Comparison of ENCODE assay signal across 10 cellular contexts in genomic region chrX:102154218-102154860, GRCh38. TPM values are rescaled to one million over a fixed set of nuclear protein-coding genes. Genes with fewer than 3 reads are reported as not detected.
DNase-seq lines count a peak whose midpoint lies in the region; ATAC-seq and TF ChIP-seq lines count a peak whose summit lies in the region.
"Had no signal": no experiment of that assay in that cellular context is flagged by ENCODE, and none has a peak within 500 bp of the region (broad histone marks: within the 10 kb centered on the region; RNA-seq: fewer than 3 reads in every experiment).

No MANE protein-coding gene starts in this region.

- H3K4me1 ChIP-seq in psoas muscle = no peaks in the 10 kb centered on the region

- 6 to 16% (median 8%) methylated on average over 11 of the region's 11 CpGs for WGBS in psoas muscle, 3 donors

- H3K27me3 Mint-ChIP-seq in chondrocyte (ENCODE audit: low read depth) = peaks cover 4% of the 10 kb centered on the region

- H3K36me3 Mint-ChIP-seq in chondrocyte (ENCODE audit: low read depth) = no peaks in the 10 kb centered on the region

- peaks cover 0 to 34% (median 0%) of the 10 kb centered on the region in 3 donors for H3K27me3 ChIP-seq in psoas muscle (ENCODE audit: insufficient read depth in 3 of 3, low read length in 2 of 3)

- ATAC-seq in HG02870 (IDR thresholded peaks at IDR 0.05; ENCODE audit: unreplicated experiment) = no peak
- no peak for ATAC-seq in psoas muscle
- ATAC-seq in GM21825 (IDR thresholded peaks at IDR 0.05; ENCODE audit: unreplicated experiment) = no peak

- H3K4me1 Mint-ChIP-seq in chondrocyte (ENCODE audit: low read depth) = peaks cover 5% of the 10 kb centered on the region

- intact Hi-C loops in psoas muscle (cut with DNase I) = no loop called here

- DNase-seq in NCI-H2107 (lab: John Stamatoyannopoulos, UW) = peak; percentile 24
- no peak for DNase-seq in chondrocyte (ENCODE audit: low spot score)
- DNase-seq in retina = peak; percentile 42
- DNase-seq in Kasumi-1 (lab: John Stamatoyannopoulos, UW) = no peak
- DNase-seq in psoas muscle = no peak

- H3K4me3 ChIP-seq in GM12875 (ENCODE audit: low read depth, low read length) (peak overlapping the region; percentile 5), psoas muscle (no peak overlapping the region)

- H3K27ac ChIP-seq in psoas muscle = no peak overlapping the region

- peaks cover 9% of the 10 kb centered on the region for H3K9me3 Mint-ChIP-seq in chondrocyte (ENCODE audit: low read depth)

- H3K9me3 ChIP-seq in psoas muscle = no peaks in the 10 kb centered on the region

- peak; percentile 41; the same call in 1 of the 2 replicates for TF ChIP-seq CTCF in GM12875 (IDR thresholded peaks at IDR 0.05; ENCODE audit: borderline replicate concordance, insufficient read depth, low read depth, low read length)
- TF ChIP-seq CTCF in chondrocyte (IDR thresholded peaks at IDR 0.05) = peak; percentile 21
- TF ChIP-seq CTCF in psoas muscle (IDR thresholded peaks at IDR 0.05) = no peak

- H3K27ac Mint-ChIP-seq in chondrocyte (ENCODE audit: unreplicated experiment) = no peak overlapping the region

- no peak overlapping the region for H3K4me3 Mint-ChIP-seq in chondrocyte (ENCODE audit: unreplicated experiment)

- no peaks in the 10 kb centered on the region for H3K36me3 ChIP-seq in psoas muscle (ENCODE audit: insufficient read depth in 1 of 2, low read depth in 1 of 2)

RNA-seq across cellular contexts. Expression of gene BEX5, which starts 1.4 kb away (rescaled TPM):
- total RNA-seq in chondrocyte (0.42 TPM in 1 of 3 replicates, not detected in the others), psoas muscle (under 1 TPM in 1 of 4 donors, not detected in 3; 0.42 TPM)
- polyA plus RNA-seq in psoas muscle = under 1 TPM; 0.09 to 0.20 (median 0.19) TPM

RNA-seq across cellular contexts. Expression of gene TCEAL6, which starts 12.1 kb away (rescaled TPM):
- not detected in 3 replicates for total RNA-seq in chondrocyte
- not detected for total RNA-seq in psoas muscle
- not detected for polyA plus RNA-seq in psoas muscle
- total RNA-seq: mononuclear cell, urinary bladder had no signal

RNA-seq across cellular contexts. Expression of gene TCEAL2, which starts 28.9 kb away (rescaled TPM):
- total RNA-seq in chondrocyte (not detected in 3 replicates), psoas muscle (under 1 TPM in 1 of 4 donors, not detected in 3; 0.34 TPM)
- under 1 TPM; 0.22 to 0.32 (median 0.30) TPM for polyA plus RNA-seq in psoas muscle

Comparison
In these comparisons a context has a peak if more than half of its experiments do, and no peak if none do; other contexts are left out.
1. DNase-seq: peak in NCI-H2107 (single experiment) and retina (single experiment); none in chondrocyte (single experiment), Kasumi-1 (0 of 2) and psoas muscle (0 of 2).